ENCODE assay signal across 17 cellular contexts in the genomic region with DNA sequence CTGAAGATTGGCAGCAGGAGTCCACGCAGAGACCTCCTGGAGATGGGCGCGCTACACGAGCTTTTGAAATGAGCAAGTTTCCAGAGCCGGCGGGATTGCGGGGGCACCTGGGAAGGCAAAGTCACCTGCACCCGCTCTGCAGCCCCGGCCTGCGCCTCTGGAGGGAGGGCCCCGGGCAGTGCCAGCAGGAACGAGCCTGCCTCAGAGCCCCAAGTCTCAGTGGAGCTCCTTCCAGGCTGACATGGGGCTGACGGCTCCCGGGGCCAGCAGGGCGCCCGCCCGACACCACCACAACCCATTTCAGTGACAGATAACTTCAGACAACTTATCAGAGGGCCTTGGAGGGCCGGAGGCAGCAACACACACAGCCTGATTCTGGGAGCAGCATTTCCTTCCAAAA. TPM values are rescaled to one million over a fixed set of nuclear protein-coding genes. Genes with fewer than 3 reads are reported as not detected.
DNase-seq lines count a peak whose midpoint lies in the region; ATAC-seq and TF ChIP-seq lines count a peak whose summit lies in the region.
"Had no signal": no experiment of that assay in that cellular context is flagged by ENCODE, and none has a peak within 500 bp of the region (broad histone marks: within the 10 kb centered on the region; RNA-seq: fewer than 3 reads in every experiment).

No MANE protein-coding gene starts in this region.

- WGBS in heart left ventricle, 4 donors: 92 to 97% (median 95%) methylated on average over 6 to 18 of the region's 18 CpGs
- 42% methylated on average over 18 of the region's 18 CpGs for WGBS in smooth muscle cell (ENCODE audit: low lambda C conversion rate)

- TF ChIP-seq POLR2A in heart left ventricle (IDR thresholded peaks at IDR 0.05): no peak

- H3K9ac ChIP-seq in smooth muscle cell (ENCODE audit: low read depth): peak overlapping the region; percentile 62

- ATAC-seq in heart left ventricle (no peak), Right ventricle myocardium inferior (no peak), RWPE2 (ENCODE audit: low read depth) (no peak), GM19452 (IDR thresholded peaks at IDR 0.05; ENCODE audit: unreplicated experiment) (no peak)
- ATAC-seq: left colon had no signal

- no peak for TF ChIP-seq CTCF in heart left ventricle (IDR thresholded peaks at IDR 0.05)
- TF ChIP-seq CTCF in RWPE2 (IDR thresholded peaks at IDR 0.05; ENCODE audit: poor library complexity, severe bottlenecking): no peak
- no peak for TF ChIP-seq CTCF in smooth muscle cell (IDR thresholded peaks at IDR 0.05; ENCODE audit: borderline replicate concordance, insufficient read depth, poor library complexity, severe bottlenecking)

- no peak overlapping the region for H3K4me2 ChIP-seq in smooth muscle cell

- H3K36me3 ChIP-seq in heart left ventricle (no peaks in the 10 kb centered on the region), RWPE2 (ENCODE audit: low read depth) (no peaks in the 10 kb centered on the region), smooth muscle cell (ENCODE audit: low read depth) (no peaks in the 10 kb centered on the region)

- H4K20me1 ChIP-seq in smooth muscle cell (ENCODE audit: low read depth): peaks cover 42% of the 10 kb centered on the region

- H3K79me2 ChIP-seq in smooth muscle cell (ENCODE audit: low read depth): peaks cover 45% of the 10 kb centered on the region

- intact Hi-C loops in heart left ventricle (cut with DNase I): no loop called here
- intact Hi-C loops in Right ventricle myocardium inferior (cut with DNase I): no loop called here

- no peak overlapping the region for H3K4me3 ChIP-seq in heart left ventricle
- H3K4me3 ChIP-seq in RWPE2 (ENCODE audit: severe bottlenecking): no peak overlapping the region
- peak overlapping the region; percentile 15; the same call in 1 of the 2 replicates for H3K4me3 ChIP-seq in iPS-18c (ENCODE audit: insufficient read depth, low read depth, low read length)
- H3K4me3 ChIP-seq in smooth muscle cell: no peak overlapping the region
- H3K4me3 ChIP-seq: coronary artery, skin epidermis had no signal

- H3K9me3 ChIP-seq in heart left ventricle: peaks cover 0 to 16% (median 2%) of the 10 kb centered on the region in 12 donors
- H3K9me3 ChIP-seq in RWPE2 (ENCODE audit: severe bottlenecking): peaks cover 8% of the 10 kb centered on the region
- H3K9me3 ChIP-seq in iPS-18c (ENCODE audit: control insufficient read depth, insufficient read depth, low read length): peaks cover 4% of the 10 kb centered on the region
- H3K9me3 ChIP-seq in smooth muscle cell (replicated peaks; ENCODE audit: low read depth): peaks cover 4% of the 10 kb centered on the region

- H3K27ac ChIP-seq in heart left ventricle (no peak overlapping the region), RWPE2 (ENCODE audit: poor library complexity, severe bottlenecking) (no peak overlapping the region), smooth muscle cell (ENCODE audit: low read depth) (peak overlapping the region; percentile 49)
- H3K27ac ChIP-seq: coronary artery, skin epidermis, VCaP had no signal

- H3K27me3 ChIP-seq in heart left ventricle: no peaks in the 10 kb centered on the region
- no peaks in the 10 kb centered on the region for H3K27me3 ChIP-seq in RWPE2 (ENCODE audit: insufficient read depth, poor library complexity, severe bottlenecking)
- H3K27me3 ChIP-seq in smooth muscle cell (ENCODE audit: low read depth): no peaks in the 10 kb centered on the region

- H2AFZ ChIP-seq in smooth muscle cell (ENCODE audit: low read depth): no peak overlapping the region

- H3F3A ChIP-seq in smooth muscle cell (ENCODE audit: low read depth): no peaks in the 10 kb centered on the region

- no peaks in the 10 kb centered on the region for H3K4me1 ChIP-seq in heart left ventricle
- no peaks in the 10 kb centered on the region for H3K4me1 ChIP-seq in RWPE2 (ENCODE audit: insufficient read depth, poor library complexity, severe bottlenecking)
- peaks cover 13% of the 10 kb centered on the region for H3K4me1 ChIP-seq in smooth muscle cell (ENCODE audit: low read depth)

- DNase-seq in heart left ventricle (peak in 3 of 5 donors; percentile 4 to 36 (median 16)), Right ventricle myocardium inferior (ENCODE audit: missing footprints) (no peak), RWPE2 (ENCODE audit: low spot score) (peak; percentile 40), smooth muscle cell (lab: John Stamatoyannopoulos, UW; ENCODE audit: unreplicated experiment) (no peak), ureter (ENCODE audit: low spot score) (no peak)
- DNase-seq: activated naive CD4-positive, alpha-beta T cell treated with Interleukin-2 at 50 U/mL for 16 hours; KBM-7; NCI-H1048; NCI-H2029 treated with DMSO at 0.1 percent for 48 hours; NCI-H510A; stimulated activated CD4-positive, alpha-beta T cell treated with anti-CD3 and anti-CD28 coated beads, Interleukin-4, amount 100 ng/mL, for 24 hours had no signal

RNA-seq across cellular contexts. Expression of gene RASA3, which starts 45.0 kb away (rescaled TPM):
- total RNA-seq in heart left ventricle: 10 to 100 TPM in 5 of 9 donors, 1 to 10 TPM in 4; 7.2 to 24.2 (median 10.5) TPM
- 1 to 10 TPM; 4.8 to 9.0 TPM for polyA plus RNA-seq in heart left ventricle
- 12.7 TPM for total RNA-seq in Right ventricle myocardium inferior
- total RNA-seq in smooth muscle cell: 21.3 and 23.4 TPM in 2 replicates
- 24.4 and 26.8 TPM in 2 replicates for polyA plus RNA-seq in smooth muscle cell
- 22.4 TPM for total RNA-seq in ureter

Comparison
In these comparisons a context has a peak if more than half of its experiments do, and no peak if none do; other contexts are left out.
1. DNase-seq: peak in heart left ventricle (3 of 5) and RWPE2 (single experiment); none in Right ventricle myocardium inferior (single experiment), smooth muscle cell (single experiment) and ureter (single experiment).